ENCODE assay signal across 21 cellular contexts in the genomic region with DNA sequence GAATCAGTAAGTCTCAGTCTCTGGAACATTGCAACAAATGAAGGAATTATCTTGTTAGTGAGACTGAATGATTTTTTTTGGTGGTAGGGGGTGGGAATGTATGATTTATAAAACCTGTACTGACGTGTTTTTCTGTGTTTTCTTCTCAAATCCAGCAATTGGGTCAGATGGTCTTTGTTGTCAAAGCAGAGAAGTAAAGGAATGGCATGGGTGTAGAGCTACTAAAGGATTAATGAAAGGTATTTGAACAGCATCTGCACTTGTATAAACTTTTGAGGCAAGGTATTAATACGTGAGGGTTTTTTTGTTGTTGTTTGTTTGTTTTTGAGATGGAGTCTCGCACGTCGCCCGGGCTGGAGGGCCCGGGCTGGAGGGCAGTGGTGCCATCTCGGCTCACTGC. TPM values are rescaled to one million over a fixed set of nuclear protein-coding genes. Genes with fewer than 3 reads are reported as not detected.
DNase-seq lines count a peak whose midpoint lies in the region; ATAC-seq and TF ChIP-seq lines count a peak whose summit lies in the region.
"Had no signal": no experiment of that assay in that cellular context is flagged by ENCODE, and none has a peak within 500 bp of the region (broad histone marks: within the 10 kb centered on the region; RNA-seq: fewer than 3 reads in every experiment).

No MANE protein-coding gene starts in this region.

- peak overlapping the region; percentile 40 for H3K27ac Mint-ChIP-seq in MCF 10A (ENCODE audit: low read depth, unreplicated experiment)
- H3K27ac Mint-ChIP-seq in central memory CD8-positive, alpha-beta T cell (ENCODE audit: low read depth): peak overlapping the region; percentile 10
- no peak overlapping the region for H3K27ac Mint-ChIP-seq in CD8-positive, alpha-beta T cell
- H3K27ac Mint-ChIP-seq: B cell; CD4-positive, alpha-beta T cell; CD8-positive, alpha-beta memory T cell had no signal

- 90% methylated on average over 6 of the region's 8 CpGs for WGBS in mammary epithelial cell (ENCODE audit: low coverage, missing lambda C conversion rate)

- H2AFZ ChIP-seq in mammary epithelial cell (ENCODE audit: low read depth, low read length): no peak overlapping the region

- intact Hi-C loops in MCF 10A (cut with micrococcal nuclease): no loop called here
- intact Hi-C loops in mammary epithelial cell (cut with micrococcal nuclease): no loop called here
- intact Hi-C loops in CD8-positive, alpha-beta T cell (cut with DNase I, micrococcal nuclease): no loop called here

- no peaks in the 10 kb centered on the region for H3K27me3 ChIP-seq in mammary epithelial cell (ENCODE audit: insufficient read depth, low read length)
- H3K27me3 ChIP-seq in CD8-positive, alpha-beta T cell (ENCODE audit: insufficient read depth, low read length): no peaks in the 10 kb centered on the region
- H3K27me3 ChIP-seq: BLaER1 treated with 17β-estradiol and CSF1 and Interleukin-3, amounts not matched to agents 10 nM and 100 nM had no signal

- BruUV-seq in MCF 10A (replicated peaks; lab: Mats Ljungman, UMichigan) (no TSS peak), mammary epithelial cell (replicated peaks; lab: Mats Ljungman, UMichigan) (no TSS peak)

- H3K9me3 ChIP-seq in mammary epithelial cell (replicated peaks; ENCODE audit: insufficient read depth, low read length): no peaks in the 10 kb centered on the region
- H3K9me3 ChIP-seq in CD8-positive, alpha-beta T cell (ENCODE audit: low read length): no peaks in the 10 kb centered on the region
- H3K9me3 ChIP-seq: BLaER1 treated with 17β-estradiol and CSF1 and Interleukin-3, amounts not matched to agents 10 nM and 100 nM had no signal

- no peak overlapping the region for H3K27ac ChIP-seq in mammary epithelial cell (ENCODE audit: insufficient read depth, low read depth, low read length)
- no peak overlapping the region for H3K27ac ChIP-seq in CD8-positive, alpha-beta T cell (ENCODE audit: low read depth, low read length)
- H3K27ac ChIP-seq: BLaER1 treated with 17β-estradiol and CSF1 and Interleukin-3, amounts not matched to agents 10 nM and 100 nM; C4-2B had no signal

- no peaks in the 10 kb centered on the region for H3K4me1 ChIP-seq in mammary epithelial cell (ENCODE audit: insufficient read depth, low read length)
- no peaks in the 10 kb centered on the region for H3K4me1 ChIP-seq in CD8-positive, alpha-beta T cell (ENCODE audit: insufficient read depth, low read length)
- H3K4me1 ChIP-seq: BLaER1 treated with 17β-estradiol and CSF1 and Interleukin-3, amounts not matched to agents 10 nM and 100 nM had no signal

- dilution Hi-C loops in mammary epithelial cell (cut with HindIII; ENCODE audit: low sequenced_read_pairs): no loop called here

- in situ Hi-C loops in mammary epithelial cell (cut with MboI; ENCODE audit: low sequenced_read_pairs in 2 of 2): no loop called here

- H3K36me3 ChIP-seq in mammary epithelial cell (ENCODE audit: insufficient read depth, low read length): peaks cover 81% of the 10 kb centered on the region
- peaks cover 81% of the 10 kb centered on the region for H3K36me3 ChIP-seq in CD8-positive, alpha-beta T cell (ENCODE audit: insufficient read depth, low read length)

- H3K79me2 ChIP-seq in mammary epithelial cell (ENCODE audit: insufficient read depth, low read length): peaks cover 3% of the 10 kb centered on the region

- TF ChIP-seq CTCF in MCF 10A (IDR thresholded peaks at IDR 0.05; ENCODE audit: unreplicated experiment) (no peak), mammary epithelial cell (conservative IDR thresholded peaks at IDR 0.05 in 1 of 2, IDR thresholded peaks at IDR 0.05 in 1 of 2; ENCODE audit: extremely low read depth in 1 of 2, insufficient read depth in 1 of 2, low read depth in 1 of 2, low read length in 2 of 2) (no peak)
- no peak for TF ChIP-seq CTCF in CD8-positive, alpha-beta T cell (IDR thresholded peaks at IDR 0.05)

- H3K4me3 ChIP-seq in mammary epithelial cell (replicated peaks in 1 of 3; ENCODE audit: insufficient read depth in 1 of 3, low read depth in 2 of 3, low read length in 3 of 3): no peak overlapping the region
- H3K4me3 ChIP-seq in CD8-positive, alpha-beta T cell (ENCODE audit: low read depth, low read length): no peak overlapping the region
- H3K4me3 ChIP-seq: BLaER1 treated with 17β-estradiol and CSF1 and Interleukin-3, amounts not matched to agents 10 nM and 100 nM; GM12878 had no signal

- ATAC-seq in central memory CD8-positive, alpha-beta T cell (replicated peaks; ENCODE audit: extremely low read depth, poor library complexity, severe bottlenecking): no peak
- no peak for ATAC-seq in CD8-positive, alpha-beta T cell
- no peak for ATAC-seq in GM21526 (IDR thresholded peaks at IDR 0.05; ENCODE audit: low FRiP score, unreplicated experiment)
- ATAC-seq: GM12878 had no signal

- no peak for DNase-seq in MCF 10A (ENCODE audit: unreplicated experiment)
- no peak for DNase-seq in mammary epithelial cell
- DNase-seq in central memory CD8-positive, alpha-beta T cell (ENCODE audit: low spot score in 2 of 2): no peak
- no peak for DNase-seq in CD8-positive, alpha-beta T cell
- DNase-seq: 8988T; ACHN; CD4-positive, alpha-beta T cell; CD8-positive, alpha-beta memory T cell; COR-L47; DMS 273 treated with DMSO at 0.1 percent for 48 hours; DMS153; DMS53; DMS79; DND-41; EL; GDM1 had no signal

- H3K36me3 Mint-ChIP-seq in MCF 10A (ENCODE audit: insufficient read depth, unreplicated experiment): peaks cover 99% of the 10 kb centered on the region
- H3K36me3 Mint-ChIP-seq in central memory CD8-positive, alpha-beta T cell (ENCODE audit: insufficient read depth): peaks cover 76% of the 10 kb centered on the region
- peaks cover 90% of the 10 kb centered on the region for H3K36me3 Mint-ChIP-seq in CD8-positive, alpha-beta T cell

- POLR2A ChIA-PET in MCF 10A (lab: Yijun Ruan, JAX): interaction anchor here (2.5 kb wide), 1 partner anchor 12 kb away, joined by 9 read pairs; no protein-coding TSS in a partner anchor
- POLR2A ChIA-PET in CD8-positive, alpha-beta T cell (lab: Charles Lee): no interaction called here

- no peaks in the 10 kb centered on the region for H3K4me1 Mint-ChIP-seq in MCF 10A (ENCODE audit: insufficient read depth, unreplicated experiment)
- peaks cover 5% of the 10 kb centered on the region for H3K4me1 Mint-ChIP-seq in central memory CD8-positive, alpha-beta T cell
- H3K4me1 Mint-ChIP-seq in CD8-positive, alpha-beta T cell (ENCODE audit: low read depth): peaks cover 2% of the 10 kb centered on the region
- H3K4me1 Mint-ChIP-seq: B cell had no signal

- no peaks in the 10 kb centered on the region for H3K27me3 Mint-ChIP-seq in MCF 10A (ENCODE audit: insufficient read depth, unreplicated experiment)
- no peaks in the 10 kb centered on the region for H3K27me3 Mint-ChIP-seq in central memory CD8-positive, alpha-beta T cell
- H3K27me3 Mint-ChIP-seq in CD8-positive, alpha-beta T cell (ENCODE audit: low read depth): no peaks in the 10 kb centered on the region
- H3K27me3 Mint-ChIP-seq: B cell; CD4-positive, alpha-beta T cell; CD8-positive, alpha-beta memory T cell had no signal

- H4K20me1 ChIP-seq in mammary epithelial cell (ENCODE audit: insufficient read depth, low read length): no peaks in the 10 kb centered on the region

- CTCF ChIA-PET in MCF 10A (lab: Yijun Ruan, JAX) (interaction anchor here (0.6 kb wide), 1 partner anchor 403 kb away, joined by 3 read pairs; no protein-coding TSS in a partner anchor), mammary epithelial cell (lab: Charles Lee; ENCODE audit: low non-redundant PET) (no interaction called here)
- CTCF ChIA-PET in CD8-positive, alpha-beta T cell (lab: Charles Lee): interaction anchor here (1.1 to 2.1 kb wide), 2 partner anchors 25 to 1006 kb away, joined by 3 to 9 read pairs; no protein-coding TSS in a partner anchor

- H3K4me2 ChIP-seq in mammary epithelial cell (ENCODE audit: insufficient read depth, low read depth, low read length): no peak overlapping the region
- H3K4me2 ChIP-seq: BLaER1 treated with 17β-estradiol and CSF1 and Interleukin-3, amounts not matched to agents 10 nM and 100 nM had no signal

- no peak overlapping the region for H3K4me3 Mint-ChIP-seq in MCF 10A (ENCODE audit: unreplicated experiment)
- H3K4me3 Mint-ChIP-seq in central memory CD8-positive, alpha-beta T cell: no peak overlapping the region
- H3K4me3 Mint-ChIP-seq in CD8-positive, alpha-beta T cell: no peak overlapping the region
- H3K4me3 Mint-ChIP-seq: B cell; CD4-positive, alpha-beta T cell; CD8-positive, alpha-beta memory T cell had no signal

- no peak overlapping the region for H3K9ac ChIP-seq in mammary epithelial cell (ENCODE audit: insufficient read depth, low read length)
- H3K9ac ChIP-seq: BLaER1 treated with 17β-estradiol and CSF1 and Interleukin-3, amounts not matched to agents 10 nM and 100 nM had no signal

- H3K9me3 Mint-ChIP-seq in MCF 10A (ENCODE audit: unreplicated experiment): no peaks in the 10 kb centered on the region
- no peaks in the 10 kb centered on the region for H3K9me3 Mint-ChIP-seq in central memory CD8-positive, alpha-beta T cell
- no peaks in the 10 kb centered on the region for H3K9me3 Mint-ChIP-seq in CD8-positive, alpha-beta T cell
- H3K9me3 Mint-ChIP-seq: CD4-positive, alpha-beta T cell; CD8-positive, alpha-beta memory T cell had no signal

RNA-seq across cellular contexts. Expression of a gene that starts 10.7 kb away (rescaled TPM):
- total RNA-seq in MCF 10A (2022): 97.8 and 119 TPM in 2 replicates
- total RNA-seq in mammary epithelial cell: 100 to 1,000 TPM in 1 of 2 donors, 10 to 100 TPM in 1; 47.2 to 107 TPM
- polyA plus RNA-seq in mammary epithelial cell: 71.0 TPM
- 51.1 TPM for polyA minus RNA-seq in mammary epithelial cell
- total RNA-seq in CD8-positive, alpha-beta T cell: 10 to 100 TPM; 49.7 to 58.0 TPM

RNA-seq across cellular contexts. Expression of a gene that starts 41.3 kb away (rescaled TPM):
- total RNA-seq in MCF 10A (2022) (46.4 and 55.6 TPM in 2 replicates), mammary epithelial cell (10 to 100 TPM; 38.8 to 58.5 TPM)
- polyA plus RNA-seq in mammary epithelial cell: 18.7 TPM
- 68.7 TPM for polyA minus RNA-seq in mammary epithelial cell
- total RNA-seq in CD8-positive, alpha-beta T cell: 10 to 100 TPM; 16.9 to 17.6 TPM
